1 cellular context compared by ENCODE assay signal in the genomic region with DNA sequence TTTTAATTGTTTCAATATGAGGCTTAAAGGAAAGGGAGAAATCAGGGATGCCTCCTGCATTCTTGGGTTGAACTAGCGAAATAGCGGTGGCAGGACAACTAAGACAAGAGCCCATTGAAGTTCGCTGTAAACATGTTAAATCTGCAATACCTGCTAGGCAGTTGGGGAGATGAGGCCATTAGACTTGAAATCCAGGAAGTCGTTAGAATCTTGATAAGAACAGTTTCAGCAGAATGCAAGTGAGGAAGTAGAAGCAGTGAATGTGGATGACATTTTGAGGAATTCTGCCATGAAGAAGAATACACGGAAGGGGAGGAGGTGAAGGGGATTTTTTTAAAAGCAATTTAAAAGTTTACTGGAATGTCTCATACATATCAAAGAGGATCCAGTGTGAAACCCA.
TF ChIP-seq lines count a peak whose summit lies in the region.

No MANE protein-coding gene starts in this region.

TF ChIP-seq in K562, 482 proteins besides CTCF, POLR2A, EP300 and RAD21 (continued from another document and continues in another):
- TF ChIP-seq, protein P1, sequence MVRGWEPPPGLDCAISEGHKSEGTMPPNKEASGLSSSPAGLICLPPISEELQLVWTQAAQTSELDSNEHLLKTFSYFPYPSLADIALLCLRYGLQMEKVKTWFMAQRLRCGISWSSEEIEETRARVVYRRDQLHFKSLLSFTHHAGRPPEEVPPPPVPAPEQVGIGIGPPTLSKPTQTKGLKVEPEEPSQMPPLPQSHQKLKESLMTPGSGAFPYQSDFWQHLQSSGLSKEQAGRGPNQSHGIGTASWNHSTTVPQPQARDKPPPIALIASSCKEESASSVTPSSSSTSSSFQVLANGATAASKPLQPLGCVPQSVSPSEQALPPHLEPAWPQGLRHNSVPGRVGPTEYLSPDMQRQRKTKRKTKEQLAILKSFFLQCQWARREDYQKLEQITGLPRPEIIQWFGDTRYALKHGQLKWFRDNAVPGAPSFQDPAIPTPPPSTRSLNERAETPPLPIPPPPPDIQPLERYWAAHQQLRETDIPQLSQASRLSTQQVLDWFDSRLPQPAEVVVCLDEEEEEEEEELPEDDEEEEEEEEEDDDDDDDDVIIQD (CRISPR knock-in tag; IDR thresholded peaks at IDR 0.05) = no peak
- TF ChIP-seq ELF4 (CRISPR knock-in tag; IDR thresholded peaks at IDR 0.05) = no peak
- TF ChIP-seq BRCA1 (IDR thresholded peaks at IDR 0.05) = no peak
- TF ChIP-seq BRCA1 (CRISPR knock-in tag; IDR thresholded peaks at IDR 0.05) = no peak
- TF ChIP-seq, protein P2, sequence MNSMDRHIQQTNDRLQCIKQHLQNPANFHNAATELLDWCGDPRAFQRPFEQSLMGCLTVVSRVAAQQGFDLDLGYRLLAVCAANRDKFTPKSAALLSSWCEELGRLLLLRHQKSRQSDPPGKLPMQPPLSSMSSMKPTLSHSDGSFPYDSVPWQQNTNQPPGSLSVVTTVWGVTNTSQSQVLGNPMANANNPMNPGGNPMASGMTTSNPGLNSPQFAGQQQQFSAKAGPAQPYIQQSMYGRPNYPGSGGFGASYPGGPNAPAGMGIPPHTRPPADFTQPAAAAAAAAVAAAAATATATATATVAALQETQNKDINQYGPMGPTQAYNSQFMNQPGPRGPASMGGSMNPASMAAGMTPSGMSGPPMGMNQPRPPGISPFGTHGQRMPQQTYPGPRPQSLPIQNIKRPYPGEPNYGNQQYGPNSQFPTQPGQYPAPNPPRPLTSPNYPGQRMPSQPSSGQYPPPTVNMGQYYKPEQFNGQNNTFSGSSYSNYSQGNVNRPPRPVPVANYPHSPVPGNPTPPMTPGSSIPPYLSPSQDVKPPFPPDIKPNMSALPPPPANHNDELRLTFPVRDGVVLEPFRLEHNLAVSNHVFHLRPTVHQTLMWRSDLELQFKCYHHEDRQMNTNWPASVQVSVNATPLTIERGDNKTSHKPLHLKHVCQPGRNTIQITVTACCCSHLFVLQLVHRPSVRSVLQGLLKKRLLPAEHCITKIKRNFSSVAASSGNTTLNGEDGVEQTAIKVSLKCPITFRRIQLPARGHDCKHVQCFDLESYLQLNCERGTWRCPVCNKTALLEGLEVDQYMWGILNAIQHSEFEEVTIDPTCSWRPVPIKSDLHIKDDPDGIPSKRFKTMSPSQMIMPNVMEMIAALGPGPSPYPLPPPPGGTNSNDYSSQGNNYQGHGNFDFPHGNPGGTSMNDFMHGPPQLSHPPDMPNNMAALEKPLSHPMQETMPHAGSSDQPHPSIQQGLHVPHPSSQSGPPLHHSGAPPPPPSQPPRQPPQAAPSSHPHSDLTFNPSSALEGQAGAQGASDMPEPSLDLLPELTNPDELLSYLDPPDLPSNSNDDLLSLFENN (IDR thresholded peaks at IDR 0.05; ENCODE audit: low read depth in 2 of 2, low read length in 2 of 2) = no peak
- no peak for TF ChIP-seq SRSF3 (IDR thresholded peaks at IDR 0.05; ENCODE audit: insufficient read depth, low read length)
- TF ChIP-seq TCF7L2 (IDR thresholded peaks at IDR 0.05; ENCODE audit: low read depth, low read length) = no peak
- TF ChIP-seq, protein P3, sequence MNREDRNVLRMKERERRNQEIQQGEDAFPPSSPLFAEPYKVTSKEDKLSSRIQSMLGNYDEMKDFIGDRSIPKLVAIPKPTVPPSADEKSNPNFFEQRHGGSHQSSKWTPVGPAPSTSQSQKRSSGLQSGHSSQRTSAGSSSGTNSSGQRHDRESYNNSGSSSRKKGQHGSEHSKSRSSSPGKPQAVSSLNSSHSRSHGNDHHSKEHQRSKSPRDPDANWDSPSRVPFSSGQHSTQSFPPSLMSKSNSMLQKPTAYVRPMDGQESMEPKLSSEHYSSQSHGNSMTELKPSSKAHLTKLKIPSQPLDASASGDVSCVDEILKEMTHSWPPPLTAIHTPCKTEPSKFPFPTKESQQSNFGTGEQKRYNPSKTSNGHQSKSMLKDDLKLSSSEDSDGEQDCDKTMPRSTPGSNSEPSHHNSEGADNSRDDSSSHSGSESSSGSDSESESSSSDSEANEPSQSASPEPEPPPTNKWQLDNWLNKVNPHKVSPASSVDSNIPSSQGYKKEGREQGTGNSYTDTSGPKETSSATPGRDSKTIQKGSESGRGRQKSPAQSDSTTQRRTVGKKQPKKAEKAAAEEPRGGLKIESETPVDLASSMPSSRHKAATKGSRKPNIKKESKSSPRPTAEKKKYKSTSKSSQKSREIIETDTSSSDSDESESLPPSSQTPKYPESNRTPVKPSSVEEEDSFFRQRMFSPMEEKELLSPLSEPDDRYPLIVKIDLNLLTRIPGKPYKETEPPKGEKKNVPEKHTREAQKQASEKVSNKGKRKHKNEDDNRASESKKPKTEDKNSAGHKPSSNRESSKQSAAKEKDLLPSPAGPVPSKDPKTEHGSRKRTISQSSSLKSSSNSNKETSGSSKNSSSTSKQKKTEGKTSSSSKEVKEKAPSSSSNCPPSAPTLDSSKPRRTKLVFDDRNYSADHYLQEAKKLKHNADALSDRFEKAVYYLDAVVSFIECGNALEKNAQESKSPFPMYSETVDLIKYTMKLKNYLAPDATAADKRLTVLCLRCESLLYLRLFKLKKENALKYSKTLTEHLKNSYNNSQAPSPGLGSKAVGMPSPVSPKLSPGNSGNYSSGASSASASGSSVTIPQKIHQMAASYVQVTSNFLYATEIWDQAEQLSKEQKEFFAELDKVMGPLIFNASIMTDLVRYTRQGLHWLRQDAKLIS (CRISPR knock-in tag; IDR thresholded peaks at IDR 0.05) = no peak
- TF ChIP-seq, protein P4, sequence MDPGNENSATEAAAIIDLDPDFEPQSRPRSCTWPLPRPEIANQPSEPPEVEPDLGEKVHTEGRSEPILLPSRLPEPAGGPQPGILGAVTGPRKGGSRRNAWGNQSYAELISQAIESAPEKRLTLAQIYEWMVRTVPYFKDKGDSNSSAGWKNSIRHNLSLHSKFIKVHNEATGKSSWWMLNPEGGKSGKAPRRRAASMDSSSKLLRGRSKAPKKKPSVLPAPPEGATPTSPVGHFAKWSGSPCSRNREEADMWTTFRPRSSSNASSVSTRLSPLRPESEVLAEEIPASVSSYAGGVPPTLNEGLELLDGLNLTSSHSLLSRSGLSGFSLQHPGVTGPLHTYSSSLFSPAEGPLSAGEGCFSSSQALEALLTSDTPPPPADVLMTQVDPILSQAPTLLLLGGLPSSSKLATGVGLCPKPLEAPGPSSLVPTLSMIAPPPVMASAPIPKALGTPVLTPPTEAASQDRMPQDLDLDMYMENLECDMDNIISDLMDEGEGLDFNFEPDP (CRISPR knock-in tag; IDR thresholded peaks at IDR 0.05) = no peak
- no peak for TF ChIP-seq PRMT5 (CRISPR knock-in tag; IDR thresholded peaks at IDR 0.05)
- TF ChIP-seq CBX1 (IDR thresholded peaks at IDR 0.05; ENCODE audit: low read depth) = no peak
- peak; percentile 75 for TF ChIP-seq ELF1 (tag; IDR thresholded peaks at IDR 0.05)
- TF ChIP-seq RBFOX2 (IDR thresholded peaks at IDR 0.05; ENCODE audit: low read depth, low read length) = no peak
- no peak for TF ChIP-seq ZBTB8A (IDR thresholded peaks at IDR 0.05; ENCODE audit: partially characterized antibody)
- TF ChIP-seq ZNF589 (CRISPR knock-in tag; IDR thresholded peaks at IDR 0.05; ENCODE audit: low read depth) = 0 out of 2 replicates have a peak, but pooled peaks have one; percentile 18
- TF ChIP-seq HDAC6 (IDR thresholded peaks at IDR 0.05; ENCODE audit: low read depth, low read length) = no peak
- peak; percentile 79; the same call in 1 of the 2 replicates for TF ChIP-seq SPI1 (IDR thresholded peaks at IDR 0.05; ENCODE audit: borderline replicate concordance, low read depth, low read length)
- no peak for TF ChIP-seq NFIX (CRISPR knock-in tag; IDR thresholded peaks at IDR 0.05; ENCODE audit: low read depth)
- TF ChIP-seq HDAC2 (IDR thresholded peaks at IDR 0.05) = no peak
- TF ChIP-seq NELFE (IDR thresholded peaks at IDR 0.05; ENCODE audit: insufficient read depth, insufficient read length) = no peak
- TF ChIP-seq, protein P5, sequence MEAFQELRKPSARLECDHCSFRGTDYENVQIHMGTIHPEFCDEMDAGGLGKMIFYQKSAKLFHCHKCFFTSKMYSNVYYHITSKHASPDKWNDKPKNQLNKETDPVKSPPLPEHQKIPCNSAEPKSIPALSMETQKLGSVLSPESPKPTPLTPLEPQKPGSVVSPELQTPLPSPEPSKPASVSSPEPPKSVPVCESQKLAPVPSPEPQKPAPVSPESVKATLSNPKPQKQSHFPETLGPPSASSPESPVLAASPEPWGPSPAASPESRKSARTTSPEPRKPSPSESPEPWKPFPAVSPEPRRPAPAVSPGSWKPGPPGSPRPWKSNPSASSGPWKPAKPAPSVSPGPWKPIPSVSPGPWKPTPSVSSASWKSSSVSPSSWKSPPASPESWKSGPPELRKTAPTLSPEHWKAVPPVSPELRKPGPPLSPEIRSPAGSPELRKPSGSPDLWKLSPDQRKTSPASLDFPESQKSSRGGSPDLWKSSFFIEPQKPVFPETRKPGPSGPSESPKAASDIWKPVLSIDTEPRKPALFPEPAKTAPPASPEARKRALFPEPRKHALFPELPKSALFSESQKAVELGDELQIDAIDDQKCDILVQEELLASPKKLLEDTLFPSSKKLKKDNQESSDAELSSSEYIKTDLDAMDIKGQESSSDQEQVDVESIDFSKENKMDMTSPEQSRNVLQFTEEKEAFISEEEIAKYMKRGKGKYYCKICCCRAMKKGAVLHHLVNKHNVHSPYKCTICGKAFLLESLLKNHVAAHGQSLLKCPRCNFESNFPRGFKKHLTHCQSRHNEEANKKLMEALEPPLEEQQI (IDR thresholded peaks at IDR 0.05) = no peak; the same call in 1 of the 2 replicates
- TF ChIP-seq, protein P6, sequence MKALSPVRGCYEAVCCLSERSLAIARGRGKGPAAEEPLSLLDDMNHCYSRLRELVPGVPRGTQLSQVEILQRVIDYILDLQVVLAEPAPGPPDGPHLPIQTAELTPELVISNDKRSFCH (CRISPR knock-in tag; IDR thresholded peaks at IDR 0.05) = no peak
- TF ChIP-seq, protein P6 (tag; IDR thresholded peaks at IDR 0.05) = no peak
- peak; percentile 52; the same call in 1 of the 2 replicates for TF ChIP-seq FOXM1 (IDR thresholded peaks at IDR 0.05; ENCODE audit: low read depth)
- TF ChIP-seq FOXM1 (CRISPR knock-in tag; IDR thresholded peaks at IDR 0.05; ENCODE audit: low read depth) = no peak
- peak in 1 of 2 experiments; percentile 25; a peak in 1 of 4 replicates for TF ChIP-seq RCOR1 (IDR thresholded peaks at IDR 0.05; ENCODE audit: borderline replicate concordance in 1 of 2, low read depth in 2 of 2, low read length in 2 of 2)
- TF ChIP-seq HOXB6 (CRISPR knock-in tag; IDR thresholded peaks at IDR 0.05; ENCODE audit: borderline replicate concordance) = no peak
- TF ChIP-seq SMAD4 (CRISPR knock-in tag; conservative IDR thresholded peaks at IDR 0.05) = no peak
- peak; percentile 52; the same call in 1 of the 2 replicates for TF ChIP-seq MYBL2 (IDR thresholded peaks at IDR 0.05; ENCODE audit: low read depth)
- no peak for TF ChIP-seq MYBL2 (CRISPR knock-in tag; IDR thresholded peaks at IDR 0.05; ENCODE audit: borderline replicate concordance)
- no peak for TF ChIP-seq MYNN (IDR thresholded peaks at IDR 0.05)
- no peak for TF ChIP-seq MYNN (CRISPR knock-in tag; IDR thresholded peaks at IDR 0.05)
- TF ChIP-seq, protein P7, sequence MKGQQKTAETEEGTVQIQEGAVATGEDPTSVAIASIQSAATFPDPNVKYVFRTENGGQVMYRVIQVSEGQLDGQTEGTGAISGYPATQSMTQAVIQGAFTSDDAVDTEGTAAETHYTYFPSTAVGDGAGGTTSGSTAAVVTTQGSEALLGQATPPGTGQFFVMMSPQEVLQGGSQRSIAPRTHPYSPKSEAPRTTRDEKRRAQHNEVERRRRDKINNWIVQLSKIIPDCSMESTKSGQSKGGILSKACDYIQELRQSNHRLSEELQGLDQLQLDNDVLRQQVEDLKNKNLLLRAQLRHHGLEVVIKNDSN (CRISPR knock-in tag; IDR thresholded peaks at IDR 0.05) = no peak
- no peak for TF ChIP-seq KLF13 (tag; IDR thresholded peaks at IDR 0.05; ENCODE audit: borderline replicate concordance, low read depth)
- TF ChIP-seq GABPA (tag; conservative IDR thresholded peaks at IDR 0.05; ENCODE audit: low read depth) = peak; percentile 54
- TF ChIP-seq ZBTB7A (IDR thresholded peaks at IDR 0.05; ENCODE audit: borderline replicate concordance, control insufficient read depth, low read depth, low read length) = no peak
- no peak for TF ChIP-seq ZSCAN29 (IDR thresholded peaks at IDR 0.05)
- TF ChIP-seq, protein P8, sequence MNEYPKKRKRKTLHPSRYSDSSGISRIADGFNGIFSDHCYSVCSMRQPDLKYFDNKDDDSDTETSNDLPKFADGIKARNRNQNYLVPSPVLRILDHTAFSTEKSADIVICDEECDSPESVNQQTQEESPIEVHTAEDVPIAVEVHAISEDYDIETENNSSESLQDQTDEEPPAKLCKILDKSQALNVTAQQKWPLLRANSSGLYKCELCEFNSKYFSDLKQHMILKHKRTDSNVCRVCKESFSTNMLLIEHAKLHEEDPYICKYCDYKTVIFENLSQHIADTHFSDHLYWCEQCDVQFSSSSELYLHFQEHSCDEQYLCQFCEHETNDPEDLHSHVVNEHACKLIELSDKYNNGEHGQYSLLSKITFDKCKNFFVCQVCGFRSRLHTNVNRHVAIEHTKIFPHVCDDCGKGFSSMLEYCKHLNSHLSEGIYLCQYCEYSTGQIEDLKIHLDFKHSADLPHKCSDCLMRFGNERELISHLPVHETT (CRISPR knock-in tag; conservative IDR thresholded peaks at IDR 0.05 in 1 of 2, IDR thresholded peaks at IDR 0.05 in 1 of 2) = no peak
- TF ChIP-seq TAF9B (IDR thresholded peaks at IDR 0.05; ENCODE audit: partially characterized antibody) = no peak
- TF ChIP-seq ZC3H11A (IDR thresholded peaks at IDR 0.05; ENCODE audit: low read depth, low read length) = no peak
- no peak for TF ChIP-seq CBFA2T3 (IDR thresholded peaks at IDR 0.05)
- TF ChIP-seq ZSCAN32 (CRISPR knock-in tag; IDR thresholded peaks at IDR 0.05) = peak; percentile 68; the same call in 1 of the 2 replicates
- TF ChIP-seq, protein P9, sequence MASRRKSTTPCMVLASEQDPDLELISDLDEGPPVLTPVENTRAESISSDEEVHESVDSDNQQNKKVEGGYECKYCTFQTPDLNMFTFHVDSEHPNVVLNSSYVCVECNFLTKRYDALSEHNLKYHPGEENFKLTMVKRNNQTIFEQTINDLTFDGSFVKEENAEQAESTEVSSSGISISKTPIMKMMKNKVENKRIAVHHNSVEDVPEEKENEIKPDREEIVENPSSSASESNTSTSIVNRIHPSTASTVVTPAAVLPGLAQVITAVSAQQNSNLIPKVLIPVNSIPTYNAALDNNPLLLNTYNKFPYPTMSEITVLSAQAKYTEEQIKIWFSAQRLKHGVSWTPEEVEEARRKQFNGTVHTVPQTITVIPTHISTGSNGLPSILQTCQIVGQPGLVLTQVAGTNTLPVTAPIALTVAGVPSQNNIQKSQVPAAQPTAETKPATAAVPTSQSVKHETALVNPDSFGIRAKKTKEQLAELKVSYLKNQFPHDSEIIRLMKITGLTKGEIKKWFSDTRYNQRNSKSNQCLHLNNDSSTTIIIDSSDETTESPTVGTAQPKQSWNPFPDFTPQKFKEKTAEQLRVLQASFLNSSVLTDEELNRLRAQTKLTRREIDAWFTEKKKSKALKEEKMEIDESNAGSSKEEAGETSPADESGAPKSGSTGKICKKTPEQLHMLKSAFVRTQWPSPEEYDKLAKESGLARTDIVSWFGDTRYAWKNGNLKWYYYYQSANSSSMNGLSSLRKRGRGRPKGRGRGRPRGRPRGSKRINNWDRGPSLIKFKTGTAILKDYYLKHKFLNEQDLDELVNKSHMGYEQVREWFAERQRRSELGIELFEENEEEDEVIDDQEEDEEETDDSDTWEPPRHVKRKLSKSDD (conservative IDR thresholded peaks at IDR 0.05; ENCODE audit: low read length) = no peak
